Comparison of ENCODE assay signal across 22 cellular contexts in the genomic region with DNA sequence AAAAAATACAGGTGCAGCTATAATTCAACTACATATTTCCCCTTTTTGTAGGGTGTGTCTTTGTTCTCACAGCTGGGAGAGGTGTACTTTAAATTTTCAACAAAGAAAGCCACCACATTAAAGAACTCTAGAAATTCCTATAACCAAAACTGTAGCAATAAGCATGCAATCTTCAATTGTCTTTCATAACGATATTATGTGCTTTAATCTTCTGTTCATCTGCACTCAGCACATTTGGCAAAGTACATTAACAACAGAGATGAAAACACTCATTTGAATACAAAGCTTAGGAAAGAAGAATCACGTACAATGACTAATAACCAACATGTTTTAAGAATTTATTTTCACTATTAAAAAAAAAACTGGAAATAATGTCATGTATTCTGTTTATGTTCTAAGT.
DNase-seq lines count a peak whose midpoint lies in the region; ATAC-seq, FAIRE-seq and TF ChIP-seq lines count a peak whose summit lies in the region.
"Had no signal": no experiment of that assay in that cellular context is flagged by ENCODE, and none has a peak within 500 bp of the region (broad histone marks: within the 10 kb centered on the region; RNA-seq: fewer than 3 reads in every experiment).

No MANE protein-coding gene starts in this region.

- H3K27me3 ChIP-seq in dorsolateral prefrontal cortex = no peaks in the 10 kb centered on the region
- H3K27me3 ChIP-seq: BE2C; BLaER1 treated with 17β-estradiol and CSF1 and Interleukin-3, amounts not matched to agents 10 nM and 100 nM had no signal

- ATAC-seq in esophagus mucosa = peak; percentile 76
- ATAC-seq: A549, GM23338, HCT116 had no signal

- intact Hi-C loops in head of caudate nucleus (cut with DNase I) = no loop called here
- intact Hi-C loops in dorsolateral prefrontal cortex (cut with DNase I) = no loop called here

- peak; percentile 92 for FAIRE-seq in D721Med (lab: Jason Lieb, UNC)
- FAIRE-seq in islet of Langerhans (lab: Jason Lieb, UNC) = peak; percentile 5
- FAIRE-seq: A549, G401.6 had no signal

- no peak overlapping the region for H3K27ac ChIP-seq in dorsolateral prefrontal cortex
- H3K27ac ChIP-seq: A549; BLaER1 treated with 17β-estradiol and CSF1 and Interleukin-3, amounts not matched to agents 10 nM and 100 nM had no signal

- no peak overlapping the region for H3K4me3 ChIP-seq in dorsolateral prefrontal cortex
- H3K4me3 ChIP-seq: A549; BLaER1 treated with 17β-estradiol and CSF1 and Interleukin-3, amounts not matched to agents 10 nM and 100 nM; GM23338 had no signal

- TF ChIP-seq CTCF in D721Med (IDR thresholded peaks at IDR 0.05; ENCODE audit: insufficient read depth, missing control alignments) = no peak
- TF ChIP-seq CTCF in dorsolateral prefrontal cortex (IDR thresholded peaks at IDR 0.05 in 54 of 56, conservative IDR thresholded peaks at IDR 0.05 in 2 of 56; ENCODE audit: low read depth in 1 of 56, partially characterized antibody in 56 of 56) = no peak

- DNase-seq in D721Med (ENCODE audit: insufficient read length, low spot score) (no peak), SW480 (ENCODE audit: low spot score) (peak; percentile 68), head of caudate nucleus (no peak), CD1c-positive myeloid dendritic cell (ENCODE audit: extremely low spot score) (no peak), dorsolateral prefrontal cortex (no peak)
- DNase-seq: 8988T; ACHN; AML-193; BE2C; Calu3; CD4-positive, alpha-beta memory T cell; COR-L47; DMS153; DND-41; H9 had no signal
